ENCODE assay signal across 12 cellular contexts in genomic region chr6:108651781-108652227, GRCh38.
DNase-seq lines count a peak whose midpoint lies in the region; TF ChIP-seq lines count a peak whose summit lies in the region.
"Had no signal": no experiment of that assay in that cellular context is flagged by ENCODE, and none has a peak within 500 bp of the region (broad histone marks: within the 10 kb centered on the region; RNA-seq: fewer than 3 reads in every experiment).

No MANE protein-coding gene starts in this region.

- no peaks in the 10 kb centered on the region for H3K27me3 Mint-ChIP-seq in osteocyte (ENCODE audit: unreplicated experiment)
- H3K27me3 Mint-ChIP-seq: CD4-positive, CD25-positive, alpha-beta regulatory T cell had no signal

- H3K9me3 Mint-ChIP-seq in osteocyte (ENCODE audit: unreplicated experiment): no peaks in the 10 kb centered on the region
- H3K9me3 Mint-ChIP-seq: CD4-positive, CD25-positive, alpha-beta regulatory T cell; nephron progenitor cell had no signal

- no peak overlapping the region for H3K4me3 ChIP-seq in AG09309 (ENCODE audit: control insufficient read depth, low read depth, low read length)
- no peak overlapping the region for H3K4me3 ChIP-seq in fibroblast of pulmonary artery (replicated peaks; ENCODE audit: low read depth, low read length)
- H3K4me3 ChIP-seq: K562 had no signal

- peaks cover 71% of the 10 kb centered on the region for H3K4me1 Mint-ChIP-seq in osteocyte (ENCODE audit: unreplicated experiment)

- TF ChIP-seq CTCF in AG09309 (IDR thresholded peaks at IDR 0.05; ENCODE audit: control insufficient read depth, insufficient read depth, low read depth, low read length, missing control alignments) (no peak), fibroblast of pulmonary artery (IDR thresholded peaks at IDR 0.05; ENCODE audit: low read length, missing control alignments) (no peak), osteocyte (IDR thresholded peaks at IDR 0.05) (no peak)

- no peak overlapping the region for H3K4me3 Mint-ChIP-seq in osteocyte (ENCODE audit: unreplicated experiment)
- H3K4me3 Mint-ChIP-seq: CD4-positive, CD25-positive, alpha-beta regulatory T cell; nephron progenitor cell had no signal

- peaks cover 9% of the 10 kb centered on the region for H3K36me3 Mint-ChIP-seq in osteocyte (ENCODE audit: unreplicated experiment)

- peak overlapping the region; percentile 98 for H3K27ac Mint-ChIP-seq in osteocyte (ENCODE audit: unreplicated experiment)
- H3K27ac Mint-ChIP-seq: nephron progenitor cell had no signal

- DNase-seq in AG09309 (ENCODE audit: low read depth) (peak; percentile 88), SHP77 treated with DMSO at 0.1 percent for 48 hours (lab: John Stamatoyannopoulos, UW) (peak; percentile 9), fibroblast of pulmonary artery (ENCODE audit: low read depth) (peak; percentile 84), osteocyte (ENCODE audit: extremely low spot score, unreplicated experiment) (no peak), NCI-H526 treated with DMSO at 0.1 percent for 48 hours (lab: John Stamatoyannopoulos, UW) (no peak), NCI-H1092 treated with DMSO at 0.1 percent for 48 hours (lab: John Stamatoyannopoulos, UW) (no peak), NCI-H510A treated with DMSO at 0.1 percent for 48 hours (lab: John Stamatoyannopoulos, UW) (no peak)
- DNase-seq in activated CD4-positive, alpha-beta T cell treated with anti-CD3 and anti-CD28 coated beads for 48 hours: no peak
- DNase-seq: activated CD4-positive, alpha-beta T cell treated with anti-CD3 and anti-CD28 coated beads, Interleukin-2, amount 50 U/mL, for 48 hours; CD4-positive, CD25-positive, alpha-beta regulatory T cell; nephron progenitor cell had no signal

Comparison
In these comparisons a context has a peak if more than half of its experiments do, and no peak if none do; other contexts are left out.
1. DNase-seq: peak in AG09309 (single experiment), SHP77 treated with DMSO at 0.1 percent for 48 hours (single experiment) and fibroblast of pulmonary artery (single experiment); none in osteocyte (single experiment), NCI-H526 treated with DMSO at 0.1 percent for 48 hours (single experiment), activated CD4-positive, alpha-beta T cell treated with anti-CD3 and anti-CD28 coated beads for 48 hours (single experiment), NCI-H1092 treated with DMSO at 0.1 percent for 48 hours (single experiment) and NCI-H510A treated with DMSO at 0.1 percent for 48 hours (single experiment).